22 cellular contexts compared by ENCODE assay signal in the genomic region with DNA sequence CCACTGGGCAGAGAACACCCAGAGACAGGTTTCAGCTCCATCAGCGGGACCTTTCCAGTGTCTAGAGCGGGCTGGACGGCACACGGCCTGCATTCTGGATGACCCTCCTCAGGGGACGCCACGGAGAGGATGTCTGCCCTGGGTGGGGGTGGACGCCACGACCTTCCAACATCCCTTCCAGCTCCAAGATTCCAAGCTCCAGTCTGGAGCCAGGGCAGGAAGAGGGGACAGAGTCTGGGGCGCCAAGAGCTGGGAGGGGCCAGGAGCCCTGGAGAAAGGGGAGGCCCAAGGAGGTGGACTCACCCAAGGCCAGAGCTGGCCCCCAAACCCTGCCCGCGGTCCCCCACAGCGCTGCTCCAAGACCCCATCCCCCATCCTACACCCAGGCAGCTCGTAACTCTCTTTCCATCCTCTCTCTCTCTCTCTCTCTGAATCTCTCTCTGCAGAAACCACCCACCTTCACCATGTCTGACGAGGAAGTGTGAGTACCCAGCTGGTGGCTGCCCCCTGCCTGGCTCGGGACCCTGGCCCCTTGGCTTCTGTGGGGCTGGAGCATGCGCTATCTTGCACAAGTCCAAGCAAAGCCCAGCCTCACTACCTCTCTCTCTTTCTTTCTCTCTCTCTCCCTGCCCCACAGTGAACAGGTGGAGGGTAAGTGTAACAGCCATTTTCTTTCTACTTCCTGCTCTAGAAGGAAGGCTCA. TPM values are rescaled to one million over a fixed set of nuclear protein-coding genes. Genes with fewer than 3 reads are reported as not detected.
DNase-seq lines count a peak whose midpoint lies in the region; ATAC-seq and TF ChIP-seq lines count a peak whose summit lies in the region.
"Had no signal": no experiment of that assay in that cellular context is flagged by ENCODE, and none has a peak within 500 bp of the region (broad histone marks: within the 10 kb centered on the region; RNA-seq: fewer than 3 reads in every experiment).

No MANE protein-coding gene starts in this region.

- no peak for TF ChIP-seq CTCF in gastrocnemius medialis (IDR thresholded peaks at IDR 0.05 in 4 of 5, conservative IDR thresholded peaks at IDR 0.05 in 1 of 5)

- TF ChIP-seq POLR2A in gastrocnemius medialis (IDR thresholded peaks at IDR 0.05) = no peak

- no peak overlapping the region for H3K4me3 ChIP-seq in CD4-positive, alpha-beta memory T cell (ENCODE audit: low read length in 2 of 2)
- H3K4me3 ChIP-seq in SJCRH30 (no peak overlapping the region), gastrocnemius medialis (peak overlapping the region in 2 of 4 donors; percentile 24 to 37)

- H3K4me1 Mint-ChIP-seq in CD4-positive, alpha-beta memory T cell = peaks cover 4 to 8% (median 7%) of the 10 kb centered on the region in 4 donors

- DNase-seq in CD4-positive, alpha-beta memory T cell = peak in 1 of 5 donors; percentile 12
- peak in 1 of 2 experiments; percentile 42 for DNase-seq in SJCRH30
- DNase-seq in left ventricle myocardium superior = peak; percentile 58
- no peak for DNase-seq in gastrocnemius medialis
- no peak for DNase-seq in DMS 273 (lab: John Stamatoyannopoulos, UW; ENCODE audit: unreplicated experiment)
- DNase-seq in SHP77 (lab: John Stamatoyannopoulos, UW) = no peak
- DNase-seq: activated CD4-positive, CD25-positive, alpha-beta regulatory T cell; Kasumi-1; NCI-H69; T-helper 2 cell had no signal

- H3K27ac Mint-ChIP-seq in CD4-positive, alpha-beta memory T cell = peak overlapping the region in 4 of 7 donors; percentile 23 to 42 (median 29)
- H3K27ac Mint-ChIP-seq: activated T-helper 1 cell treated with anti-CD3 and anti-CD28 coated beads, Interleukin-12 subunit alpha, Interleukin-12 subunit beta, Interleukin-2, Interleukin-4 antibody, amounts not matched to agents 30 ng/mL and 10 ng/mL and 1 ng/mL, durations not matched to agents 14 hours and 24 hours and 36 hours; stimulated activated naive CD8-positive, alpha-beta T cell treated with anti-CD3 and anti-CD28 coated beads, Interleukin-15, Interleukin-2, amounts not matched to agents 100 ng/mL and 50 ng/mL, for 24 hours had no signal

- intact Hi-C loops in CD4-positive, alpha-beta memory T cell (cut with micrococcal nuclease) = no loop called here
- intact Hi-C loops in left ventricle myocardium superior (cut with micrococcal nuclease) = no loop called here
- intact Hi-C loops in gastrocnemius medialis (cut with DNase I; ENCODE audit: low total_unique reads) = no loop called here

- H3K27ac ChIP-seq in CD4-positive, alpha-beta memory T cell (ENCODE audit: low read depth, low read length) = no peak overlapping the region
- peak overlapping the region; percentile 89 for H3K27ac ChIP-seq in SJCRH30
- peak overlapping the region; percentile 88 to 99 (median 93) for H3K27ac ChIP-seq in gastrocnemius medialis

- no peaks in the 10 kb centered on the region for H3K36me3 Mint-ChIP-seq in CD4-positive, alpha-beta memory T cell
- H3K36me3 Mint-ChIP-seq: mesothelial cell of epicardium had no signal

- no peaks in the 10 kb centered on the region for H3K36me3 ChIP-seq in CD4-positive, alpha-beta memory T cell (ENCODE audit: insufficient read depth, low read length)
- H3K36me3 ChIP-seq in SJCRH30 = no peaks in the 10 kb centered on the region
- no peaks in the 10 kb centered on the region for H3K36me3 ChIP-seq in gastrocnemius medialis

- no peaks in the 10 kb centered on the region for H3K9me3 Mint-ChIP-seq in CD4-positive, alpha-beta memory T cell
- H3K9me3 Mint-ChIP-seq: activated T-helper 1 cell treated with anti-CD3 and anti-CD28 coated beads, Interleukin-12 subunit alpha, Interleukin-12 subunit beta, Interleukin-2, Interleukin-4 antibody, amounts not matched to agents 30 ng/mL and 10 ng/mL and 1 ng/mL, durations not matched to agents 14 hours and 24 hours and 36 hours; mesothelial cell of epicardium; stimulated activated naive CD8-positive, alpha-beta T cell treated with anti-CD3 and anti-CD28 coated beads, Interleukin-15, Interleukin-2, amounts not matched to agents 100 ng/mL and 50 ng/mL, for 24 hours had no signal

- H3K27me3 ChIP-seq in CD4-positive, alpha-beta memory T cell (ENCODE audit: insufficient read depth, low read length) = no peaks in the 10 kb centered on the region
- H3K27me3 ChIP-seq in SJCRH30 (no peaks in the 10 kb centered on the region), gastrocnemius medialis (no peaks in the 10 kb centered on the region)

- H3K4me3 Mint-ChIP-seq in CD4-positive, alpha-beta memory T cell = no peak overlapping the region
- H3K4me3 Mint-ChIP-seq: activated T-helper 1 cell treated with anti-CD3 and anti-CD28 coated beads, Interleukin-12 subunit alpha, Interleukin-12 subunit beta, Interleukin-2, Interleukin-4 antibody, amounts not matched to agents 30 ng/mL and 10 ng/mL and 1 ng/mL, durations not matched to agents 14 hours and 24 hours and 36 hours; mesothelial cell of epicardium; stimulated activated naive CD8-positive, alpha-beta T cell treated with anti-CD3 and anti-CD28 coated beads, Interleukin-15, Interleukin-2, amounts not matched to agents 100 ng/mL and 50 ng/mL, for 24 hours had no signal

- POLR2A ChIA-PET in CD4-positive, alpha-beta memory T cell (lab: Charles Lee; ENCODE audit: partially characterized antibody) = interaction anchor here (0.9 to 2.7 kb wide), 4 partner anchors 32 to 69 kb away, joined by 3 to 19 read pairs (median 6); a partner anchor contains a TSS

- in situ Hi-C loops in gastrocnemius medialis (cut with MboI; ENCODE audit: low sequenced_read_pairs in 4 of 4) = no loop called here

- H3K9me3 ChIP-seq in CD4-positive, alpha-beta memory T cell (ENCODE audit: control insufficient read depth in 1 of 2, low read length in 2 of 2) = no peaks in the 10 kb centered on the region
- H3K9me3 ChIP-seq in SJCRH30 (replicated peaks) (no peaks in the 10 kb centered on the region), gastrocnemius medialis (no peaks in the 10 kb centered on the region)

- CTCF ChIA-PET in CD4-positive, alpha-beta memory T cell (lab: Charles Lee; ENCODE audit: partially characterized antibody) = interaction anchor here (0.9 to 2.4 kb wide), 5 partner anchors 25 to 229 kb away, joined by 4 to 8 read pairs (median 4); no protein-coding TSS in a partner anchor

- ATAC-seq in left ventricle myocardium superior (peak; percentile 10), gastrocnemius medialis (no peak), HG03565 (IDR thresholded peaks at IDR 0.05; ENCODE audit: unreplicated experiment) (no peak), GM18519 (IDR thresholded peaks at IDR 0.05; ENCODE audit: low FRiP score, unreplicated experiment) (no peak)

- peaks cover 0 to 7% of the 10 kb centered on the region in 2 donors for H3K27me3 Mint-ChIP-seq in CD4-positive, alpha-beta memory T cell
- H3K27me3 Mint-ChIP-seq: stimulated activated naive CD8-positive, alpha-beta T cell treated with anti-CD3 and anti-CD28 coated beads, Interleukin-15, Interleukin-2, amounts not matched to agents 100 ng/mL and 50 ng/mL, for 24 hours had no signal

- H3K4me1 ChIP-seq in CD4-positive, alpha-beta memory T cell (ENCODE audit: insufficient read depth, low read length) = no peaks in the 10 kb centered on the region
- H3K4me1 ChIP-seq in SJCRH30 (peaks cover 37% of the 10 kb centered on the region), gastrocnemius medialis (peaks cover 44 to 72% of the 10 kb centered on the region in 2 donors)

RNA-seq across cellular contexts. Expression of a gene that starts 3.1 kb away (rescaled TPM):
- total RNA-seq in CD4-positive, alpha-beta memory T cell = 10 to 100 TPM in 1 of 2 experiments, 1 to 10 TPM in 1; 9.3 to 10.5 TPM
- not detected for polyA plus RNA-seq in CD4-positive, alpha-beta memory T cell
- 2.2 and 2.3 TPM in 2 replicates for total RNA-seq in SJCRH30 (2014; rRNA removed; shearing (Covaris generic))
- total RNA-seq in left ventricle myocardium superior (46.1 TPM), gastrocnemius medialis (1,000 to 10,000 TPM; 1,260 to 3,441 (median 1,835) TPM)
- total RNA-seq: bronchial epithelial cell, fibroblast of lung, G401, HT-29, kidney epithelial cell, renal cortical epithelial cell, SK-MEL-5 had no signal
- polyA plus RNA-seq: fibroblast of lung had no signal

RNA-seq across cellular contexts. Expression of a gene that starts 24.6 kb away (rescaled TPM):
- total RNA-seq in CD4-positive, alpha-beta memory T cell = 10 to 100 TPM; 43.9 to 51.0 TPM
- polyA plus RNA-seq in CD4-positive, alpha-beta memory T cell = 10 to 100 TPM; 15.2 to 45.8 TPM
- 50.4 and 54.9 TPM in 2 replicates for total RNA-seq in SJCRH30 (2014; rRNA removed; shearing (Covaris generic))
- 102 TPM for total RNA-seq in left ventricle myocardium superior
- 100 to 1,000 TPM; 128 to 243 (median 187) TPM for total RNA-seq in gastrocnemius medialis

RNA-seq across cellular contexts. Expression of a gene that starts 30.9 kb away (rescaled TPM):
- not detected for total RNA-seq in CD4-positive, alpha-beta memory T cell
- under 1 TPM in 1 of 2 donors, not detected in 1; 0.18 TPM for polyA plus RNA-seq in CD4-positive, alpha-beta memory T cell
- 0.02 and 0.05 TPM in 2 replicates for total RNA-seq in SJCRH30 (2014; rRNA removed; shearing (Covaris generic))
- total RNA-seq in left ventricle myocardium superior (4.4 TPM), gastrocnemius medialis (1 to 10 TPM in 2 of 4 donors, under 1 TPM in 2; 0.16 to 2.3 (median 1.0) TPM)
- total RNA-seq: bronchial epithelial cell, fibroblast of lung, G401, HT-29, kidney epithelial cell, mesothelial cell of epicardium, renal cortical epithelial cell, SK-MEL-5 had no signal
- polyA plus RNA-seq: fibroblast of lung had no signal

Comparison
In these comparisons a context has a peak if more than half of its experiments do, and no peak if none do; other contexts are left out.
1. RNA of a gene that starts 3.1 kb away (total RNA-seq): 1,260 to 3,441 TPM in gastrocnemius medialis; 46.1 TPM in left ventricle myocardium superior (single experiment), 9.3 to 10.5 TPM in CD4-positive, alpha-beta memory T cell and 2.2 to 2.3 TPM in SJCRH30; every median in the first group is over 10 times any median in the second.